Comparison of ENCODE assay signal across 8 cellular contexts in genomic region chr10:31926765-31927596, GRCh38. TPM values are rescaled to one million over a fixed set of nuclear protein-coding genes. Genes with fewer than 3 reads are reported as not detected.
DNase-seq lines count a peak whose midpoint lies in the region; ATAC-seq and TF ChIP-seq lines count a peak whose summit lies in the region.

No MANE protein-coding gene starts in this region.

- no peak for DNase-seq in AG10803 (ENCODE audit: low read depth)
- DNase-seq in HFF-Myc (ENCODE audit: extremely low read depth, low read depth): no peak
- DNase-seq in astrocyte of the hippocampus (ENCODE audit: low read depth, low spot score): peak; percentile 26
- DNase-seq in lower lobe of right lung: no peak
- no peak for DNase-seq in NCI-H1105 (lab: John Stamatoyannopoulos, UW)
- no peak for DNase-seq in HCEC 1CT
- DNase-seq in HK-2 (ENCODE audit: unreplicated experiment): no peak

- 31% methylated on average over 22 of the region's 22 CpGs for WGBS in urinary bladder

- TF ChIP-seq CTCF in AG10803 (conservative IDR thresholded peaks at IDR 0.05; ENCODE audit: low read length) (no peak), HFF-Myc (IDR thresholded peaks at IDR 0.05; ENCODE audit: low read depth, low read length, missing control alignments) (no peak), lower lobe of right lung (IDR thresholded peaks at IDR 0.05) (no peak)

- no peaks in the 10 kb centered on the region for H3K36me3 ChIP-seq in lower lobe of right lung
- H3K36me3 ChIP-seq in urinary bladder (ENCODE audit: insufficient read depth): no peaks in the 10 kb centered on the region

- no peak for ATAC-seq in lower lobe of right lung

- no peaks in the 10 kb centered on the region for H3K27me3 ChIP-seq in lower lobe of right lung (ENCODE audit: low read depth)

- H3K27ac ChIP-seq in lower lobe of right lung (peak overlapping the region; percentile 96), urinary bladder (ENCODE audit: low read depth) (no peak overlapping the region)

- peak overlapping the region; percentile 82 for H3K4me3 ChIP-seq in AG10803 (ENCODE audit: low read length)
- peak overlapping the region; percentile 86 for H3K4me3 ChIP-seq in HFF-Myc (replicated peaks; ENCODE audit: low read depth, low read length)
- peak overlapping the region; percentile 81 for H3K4me3 ChIP-seq in lower lobe of right lung
- H3K4me3 ChIP-seq in urinary bladder (ENCODE audit: low read depth, low read length): peak overlapping the region; percentile 95

- H3K4me1 ChIP-seq in lower lobe of right lung (peaks cover 47% of the 10 kb centered on the region), urinary bladder (ENCODE audit: insufficient read depth) (no peaks in the 10 kb centered on the region)

- no peaks in the 10 kb centered on the region for H3K9me3 ChIP-seq in lower lobe of right lung

- intact Hi-C loops in lower lobe of right lung (cut with DNase I): no loop called here

RNA-seq across cellular contexts. Expression of gene ARHGAP12, which starts 1.6 kb away (rescaled TPM):
- total RNA-seq in lower lobe of right lung: 29.8 TPM
- 92.4 TPM for total RNA-seq in urinary bladder
- polyA plus RNA-seq in urinary bladder: 12.8 TPM
